In the genomic region with DNA sequence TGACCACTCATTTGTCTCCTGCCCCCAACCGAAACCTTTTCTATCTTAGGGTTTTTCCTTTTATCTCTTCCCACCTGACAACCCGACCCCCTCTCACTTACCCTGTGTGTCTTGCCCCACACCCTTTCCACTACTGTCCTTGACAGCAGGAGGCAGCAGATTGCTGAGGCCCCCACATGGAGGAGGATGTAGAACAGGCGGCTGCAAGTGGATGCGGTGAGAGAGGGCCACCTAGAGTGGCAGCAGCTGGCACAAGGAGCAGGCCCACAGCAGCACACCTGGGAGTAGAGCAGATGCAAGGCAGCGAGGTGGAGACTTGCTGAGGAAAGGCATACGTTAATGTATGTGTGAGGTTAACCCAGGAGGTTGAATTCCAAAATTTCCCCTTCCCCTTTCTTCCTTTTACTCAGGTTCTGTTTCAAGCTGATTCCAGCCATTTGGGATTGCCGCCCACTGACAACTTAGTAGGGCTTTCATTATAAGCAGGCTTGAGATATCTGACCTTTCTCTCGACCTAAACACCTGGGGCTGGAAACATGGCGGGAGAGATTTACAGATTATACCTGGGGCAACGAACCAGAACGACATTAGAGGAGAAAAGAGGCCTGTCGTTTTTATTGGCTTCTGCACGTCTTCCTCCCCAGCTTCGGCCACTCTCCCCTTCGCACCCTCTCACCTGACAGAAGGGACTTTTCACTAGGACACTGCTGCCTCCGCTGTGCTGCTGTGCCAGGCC, we compare ENCODE assay signal across 1 cellular context.
TF ChIP-seq lines count a peak whose summit lies in the region.

No MANE protein-coding gene starts in this region.

TF ChIP-seq in GM12878, 131 proteins besides CTCF, POLR2A, EP300 and RAD21 (continues in another document):
- TF ChIP-seq, protein P1, sequence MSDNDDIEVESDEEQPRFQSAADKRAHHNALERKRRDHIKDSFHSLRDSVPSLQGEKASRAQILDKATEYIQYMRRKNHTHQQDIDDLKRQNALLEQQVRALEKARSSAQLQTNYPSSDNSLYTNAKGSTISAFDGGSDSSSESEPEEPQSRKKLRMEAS (IDR thresholded peaks at IDR 0.05; ENCODE audit: low read depth, low read length) = no peak
- TF ChIP-seq, protein P2, sequence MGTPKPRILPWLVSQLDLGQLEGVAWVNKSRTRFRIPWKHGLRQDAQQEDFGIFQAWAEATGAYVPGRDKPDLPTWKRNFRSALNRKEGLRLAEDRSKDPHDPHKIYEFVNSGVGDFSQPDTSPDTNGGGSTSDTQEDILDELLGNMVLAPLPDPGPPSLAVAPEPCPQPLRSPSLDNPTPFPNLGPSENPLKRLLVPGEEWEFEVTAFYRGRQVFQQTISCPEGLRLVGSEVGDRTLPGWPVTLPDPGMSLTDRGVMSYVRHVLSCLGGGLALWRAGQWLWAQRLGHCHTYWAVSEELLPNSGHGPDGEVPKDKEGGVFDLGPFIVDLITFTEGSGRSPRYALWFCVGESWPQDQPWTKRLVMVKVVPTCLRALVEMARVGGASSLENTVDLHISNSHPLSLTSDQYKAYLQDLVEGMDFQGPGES (IDR thresholded peaks at IDR 0.05) = no peak
- no peak for TF ChIP-seq GABPA (IDR thresholded peaks at IDR 0.05; ENCODE audit: low read depth)
- TF ChIP-seq PAX5 (IDR thresholded peaks at IDR 0.05; ENCODE audit: borderline replicate concordance, low read depth, low read length) = 0 out of 2 replicates have a peak, but pooled peaks have one; percentile 6
- TF ChIP-seq, protein P3, sequence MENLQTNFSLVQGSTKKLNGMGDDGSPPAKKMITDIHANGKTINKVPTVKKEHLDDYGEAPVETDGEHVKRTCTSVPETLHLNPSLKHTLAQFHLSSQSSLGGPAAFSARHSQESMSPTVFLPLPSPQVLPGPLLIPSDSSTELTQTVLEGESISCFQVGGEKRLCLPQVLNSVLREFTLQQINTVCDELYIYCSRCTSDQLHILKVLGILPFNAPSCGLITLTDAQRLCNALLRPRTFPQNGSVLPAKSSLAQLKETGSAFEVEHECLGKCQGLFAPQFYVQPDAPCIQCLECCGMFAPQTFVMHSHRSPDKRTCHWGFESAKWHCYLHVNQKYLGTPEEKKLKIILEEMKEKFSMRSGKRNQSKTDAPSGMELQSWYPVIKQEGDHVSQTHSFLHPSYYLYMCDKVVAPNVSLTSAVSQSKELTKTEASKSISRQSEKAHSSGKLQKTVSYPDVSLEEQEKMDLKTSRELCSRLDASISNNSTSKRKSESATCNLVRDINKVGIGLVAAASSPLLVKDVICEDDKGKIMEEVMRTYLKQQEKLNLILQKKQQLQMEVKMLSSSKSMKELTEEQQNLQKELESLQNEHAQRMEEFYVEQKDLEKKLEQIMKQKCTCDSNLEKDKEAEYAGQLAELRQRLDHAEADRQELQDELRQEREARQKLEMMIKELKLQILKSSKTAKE (IDR thresholded peaks at IDR 0.05; ENCODE audit: low read depth, poor library complexity, severe bottlenecking) = no peak
- peak; percentile 43; the same call in 1 of the 2 replicates for TF ChIP-seq TCF3 (IDR thresholded peaks at IDR 0.05; ENCODE audit: borderline replicate concordance, insufficient read depth, low read depth, low read length)
- TF ChIP-seq, protein P4, sequence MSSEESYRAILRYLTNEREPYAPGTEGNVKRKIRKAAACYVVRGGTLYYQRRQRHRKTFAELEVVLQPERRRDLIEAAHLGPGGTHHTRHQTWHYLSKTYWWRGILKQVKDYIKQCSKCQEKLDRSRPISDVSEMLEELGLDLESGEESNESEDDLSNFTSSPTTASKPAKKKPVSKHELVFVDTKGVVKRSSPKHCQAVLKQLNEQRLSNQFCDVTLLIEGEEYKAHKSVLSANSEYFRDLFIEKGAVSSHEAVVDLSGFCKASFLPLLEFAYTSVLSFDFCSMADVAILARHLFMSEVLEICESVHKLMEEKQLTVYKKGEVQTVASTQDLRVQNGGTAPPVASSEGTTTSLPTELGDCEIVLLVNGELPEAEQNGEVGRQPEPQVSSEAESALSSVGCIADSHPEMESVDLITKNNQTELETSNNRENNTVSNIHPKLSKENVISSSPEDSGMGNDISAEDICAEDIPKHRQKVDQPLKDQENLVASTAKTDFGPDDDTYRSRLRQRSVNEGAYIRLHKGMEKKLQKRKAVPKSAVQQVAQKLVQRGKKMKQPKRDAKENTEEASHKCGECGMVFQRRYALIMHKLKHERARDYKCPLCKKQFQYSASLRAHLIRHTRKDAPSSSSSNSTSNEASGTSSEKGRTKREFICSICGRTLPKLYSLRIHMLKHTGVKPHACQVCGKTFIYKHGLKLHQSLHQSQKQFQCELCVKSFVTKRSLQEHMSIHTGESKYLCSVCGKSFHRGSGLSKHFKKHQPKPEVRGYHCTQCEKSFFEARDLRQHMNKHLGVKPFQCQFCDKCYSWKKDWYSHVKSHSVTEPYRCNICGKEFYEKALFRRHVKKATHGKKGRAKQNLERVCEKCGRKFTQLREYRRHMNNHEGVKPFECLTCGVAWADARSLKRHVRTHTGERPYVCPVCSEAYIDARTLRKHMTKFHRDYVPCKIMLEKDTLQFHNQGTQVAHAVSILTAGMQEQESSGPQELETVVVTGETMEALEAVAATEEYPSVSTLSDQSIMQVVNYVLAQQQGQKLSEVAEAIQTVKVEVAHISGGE (CRISPR knock-in tag; IDR thresholded peaks at IDR 0.05) = no peak
- TF ChIP-seq, protein P5, sequence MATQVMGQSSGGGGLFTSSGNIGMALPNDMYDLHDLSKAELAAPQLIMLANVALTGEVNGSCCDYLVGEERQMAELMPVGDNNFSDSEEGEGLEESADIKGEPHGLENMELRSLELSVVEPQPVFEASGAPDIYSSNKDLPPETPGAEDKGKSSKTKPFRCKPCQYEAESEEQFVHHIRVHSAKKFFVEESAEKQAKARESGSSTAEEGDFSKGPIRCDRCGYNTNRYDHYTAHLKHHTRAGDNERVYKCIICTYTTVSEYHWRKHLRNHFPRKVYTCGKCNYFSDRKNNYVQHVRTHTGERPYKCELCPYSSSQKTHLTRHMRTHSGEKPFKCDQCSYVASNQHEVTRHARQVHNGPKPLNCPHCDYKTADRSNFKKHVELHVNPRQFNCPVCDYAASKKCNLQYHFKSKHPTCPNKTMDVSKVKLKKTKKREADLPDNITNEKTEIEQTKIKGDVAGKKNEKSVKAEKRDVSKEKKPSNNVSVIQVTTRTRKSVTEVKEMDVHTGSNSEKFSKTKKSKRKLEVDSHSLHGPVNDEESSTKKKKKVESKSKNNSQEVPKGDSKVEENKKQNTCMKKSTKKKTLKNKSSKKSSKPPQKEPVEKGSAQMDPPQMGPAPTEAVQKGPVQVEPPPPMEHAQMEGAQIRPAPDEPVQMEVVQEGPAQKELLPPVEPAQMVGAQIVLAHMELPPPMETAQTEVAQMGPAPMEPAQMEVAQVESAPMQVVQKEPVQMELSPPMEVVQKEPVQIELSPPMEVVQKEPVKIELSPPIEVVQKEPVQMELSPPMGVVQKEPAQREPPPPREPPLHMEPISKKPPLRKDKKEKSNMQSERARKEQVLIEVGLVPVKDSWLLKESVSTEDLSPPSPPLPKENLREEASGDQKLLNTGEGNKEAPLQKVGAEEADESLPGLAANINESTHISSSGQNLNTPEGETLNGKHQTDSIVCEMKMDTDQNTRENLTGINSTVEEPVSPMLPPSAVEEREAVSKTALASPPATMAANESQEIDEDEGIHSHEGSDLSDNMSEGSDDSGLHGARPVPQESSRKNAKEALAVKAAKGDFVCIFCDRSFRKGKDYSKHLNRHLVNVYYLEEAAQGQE (IDR thresholded peaks at IDR 0.05; ENCODE audit: low read depth, low read length) = no peak
- peak; percentile 8 for TF ChIP-seq MEF2B (IDR thresholded peaks at IDR 0.05; ENCODE audit: partially characterized antibody, poor library complexity, severe bottlenecking)
- no peak for TF ChIP-seq PML (IDR thresholded peaks at IDR 0.05; ENCODE audit: low read length)
- no peak for TF ChIP-seq FOXK2 (IDR thresholded peaks at IDR 0.05)
- peak in 1 of 2 experiments; percentile 35; a peak in 1 of 4 replicates for TF ChIP-seq IKZF2 (IDR thresholded peaks at IDR 0.05)
- TF ChIP-seq NFXL1 (IDR thresholded peaks at IDR 0.05; ENCODE audit: borderline replicate concordance) = no peak
- TF ChIP-seq, protein P6, sequence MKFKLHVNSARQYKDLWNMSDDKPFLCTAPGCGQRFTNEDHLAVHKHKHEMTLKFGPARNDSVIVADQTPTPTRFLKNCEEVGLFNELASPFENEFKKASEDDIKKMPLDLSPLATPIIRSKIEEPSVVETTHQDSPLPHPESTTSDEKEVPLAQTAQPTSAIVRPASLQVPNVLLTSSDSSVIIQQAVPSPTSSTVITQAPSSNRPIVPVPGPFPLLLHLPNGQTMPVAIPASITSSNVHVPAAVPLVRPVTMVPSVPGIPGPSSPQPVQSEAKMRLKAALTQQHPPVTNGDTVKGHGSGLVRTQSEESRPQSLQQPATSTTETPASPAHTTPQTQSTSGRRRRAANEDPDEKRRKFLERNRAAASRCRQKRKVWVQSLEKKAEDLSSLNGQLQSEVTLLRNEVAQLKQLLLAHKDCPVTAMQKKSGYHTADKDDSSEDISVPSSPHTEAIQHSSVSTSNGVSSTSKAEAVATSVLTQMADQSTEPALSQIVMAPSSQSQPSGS (IDR thresholded peaks at IDR 0.05; ENCODE audit: low read length) = no peak
- 0 out of 2 replicates have a peak, but pooled peaks have one; percentile 12 for TF ChIP-seq BMI1 (IDR thresholded peaks at IDR 0.05; ENCODE audit: borderline replicate concordance)
- no peak; the same call in none of the 2 replicates for TF ChIP-seq POLR2AphosphoS2 (IDR thresholded peaks at IDR 0.05; ENCODE audit: low read depth, low read length)
- peak; percentile 51; the same call in 1 of the 2 replicates for TF ChIP-seq TCF12 (IDR thresholded peaks at IDR 0.05; ENCODE audit: low read depth, low read length)
- TF ChIP-seq CBX5 (IDR thresholded peaks at IDR 0.05; ENCODE audit: low read depth) = no peak
- no peak for TF ChIP-seq STAT3 (IDR thresholded peaks at IDR 0.05; ENCODE audit: low read depth, low read length)
- TF ChIP-seq RCOR1 (conservative IDR thresholded peaks at IDR 0.05; ENCODE audit: low read depth, low read length) = no peak
- no peak for TF ChIP-seq ZNF217 (IDR thresholded peaks at IDR 0.05)
- TF ChIP-seq ETV6 (conservative IDR thresholded peaks at IDR 0.05 in 1 of 2, IDR thresholded peaks at IDR 0.05 in 1 of 2; ENCODE audit: borderline replicate concordance in 1 of 2, low read depth in 1 of 2) = no peak
- 0 out of 2 replicates have a peak, but pooled peaks have one; percentile 9 for TF ChIP-seq MTA3 (IDR thresholded peaks at IDR 0.05; ENCODE audit: borderline replicate concordance, low read length)
- TF ChIP-seq, protein P7, sequence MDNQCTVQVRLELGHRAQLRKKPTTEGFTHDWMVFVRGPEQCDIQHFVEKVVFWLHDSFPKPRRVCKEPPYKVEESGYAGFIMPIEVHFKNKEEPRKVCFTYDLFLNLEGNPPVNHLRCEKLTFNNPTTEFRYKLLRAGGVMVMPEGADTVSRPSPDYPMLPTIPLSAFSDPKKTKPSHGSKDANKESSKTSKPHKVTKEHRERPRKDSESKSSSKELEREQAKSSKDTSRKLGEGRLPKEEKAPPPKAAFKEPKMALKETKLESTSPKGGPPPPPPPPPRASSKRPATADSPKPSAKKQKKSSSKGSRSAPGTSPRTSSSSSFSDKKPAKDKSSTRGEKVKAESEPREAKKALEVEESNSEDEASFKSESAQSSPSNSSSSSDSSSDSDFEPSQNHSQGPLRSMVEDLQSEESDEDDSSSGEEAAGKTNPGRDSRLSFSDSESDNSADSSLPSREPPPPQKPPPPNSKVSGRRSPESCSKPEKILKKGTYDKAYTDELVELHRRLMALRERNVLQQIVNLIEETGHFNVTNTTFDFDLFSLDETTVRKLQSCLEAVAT (IDR thresholded peaks at IDR 0.05) = no peak
- TF ChIP-seq, protein P8, sequence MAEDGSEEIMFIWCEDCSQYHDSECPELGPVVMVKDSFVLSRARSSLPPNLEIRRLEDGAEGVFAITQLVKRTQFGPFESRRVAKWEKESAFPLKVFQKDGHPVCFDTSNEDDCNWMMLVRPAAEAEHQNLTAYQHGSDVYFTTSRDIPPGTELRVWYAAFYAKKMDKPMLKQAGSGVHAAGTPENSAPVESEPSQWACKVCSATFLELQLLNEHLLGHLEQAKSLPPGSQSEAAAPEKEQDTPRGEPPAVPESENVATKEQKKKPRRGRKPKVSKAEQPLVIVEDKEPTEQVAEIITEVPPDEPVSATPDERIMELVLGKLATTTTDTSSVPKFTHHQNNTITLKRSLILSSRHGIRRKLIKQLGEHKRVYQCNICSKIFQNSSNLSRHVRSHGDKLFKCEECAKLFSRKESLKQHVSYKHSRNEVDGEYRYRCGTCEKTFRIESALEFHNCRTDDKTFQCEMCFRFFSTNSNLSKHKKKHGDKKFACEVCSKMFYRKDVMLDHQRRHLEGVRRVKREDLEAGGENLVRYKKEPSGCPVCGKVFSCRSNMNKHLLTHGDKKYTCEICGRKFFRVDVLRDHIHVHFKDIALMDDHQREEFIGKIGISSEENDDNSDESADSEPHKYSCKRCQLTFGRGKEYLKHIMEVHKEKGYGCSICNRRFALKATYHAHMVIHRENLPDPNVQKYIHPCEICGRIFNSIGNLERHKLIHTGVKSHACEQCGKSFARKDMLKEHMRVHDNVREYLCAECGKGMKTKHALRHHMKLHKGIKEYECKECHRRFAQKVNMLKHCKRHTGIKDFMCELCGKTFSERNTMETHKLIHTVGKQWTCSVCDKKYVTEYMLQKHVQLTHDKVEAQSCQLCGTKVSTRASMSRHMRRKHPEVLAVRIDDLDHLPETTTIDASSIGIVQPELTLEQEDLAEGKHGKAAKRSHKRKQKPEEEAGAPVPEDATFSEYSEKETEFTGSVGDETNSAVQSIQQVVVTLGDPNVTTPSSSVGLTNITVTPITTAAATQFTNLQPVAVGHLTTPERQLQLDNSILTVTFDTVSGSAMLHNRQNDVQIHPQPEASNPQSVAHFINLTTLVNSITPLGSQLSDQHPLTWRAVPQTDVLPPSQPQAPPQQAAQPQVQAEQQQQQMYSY (CRISPR knock-in tag; IDR thresholded peaks at IDR 0.05) = no peak
- TF ChIP-seq, protein P9, sequence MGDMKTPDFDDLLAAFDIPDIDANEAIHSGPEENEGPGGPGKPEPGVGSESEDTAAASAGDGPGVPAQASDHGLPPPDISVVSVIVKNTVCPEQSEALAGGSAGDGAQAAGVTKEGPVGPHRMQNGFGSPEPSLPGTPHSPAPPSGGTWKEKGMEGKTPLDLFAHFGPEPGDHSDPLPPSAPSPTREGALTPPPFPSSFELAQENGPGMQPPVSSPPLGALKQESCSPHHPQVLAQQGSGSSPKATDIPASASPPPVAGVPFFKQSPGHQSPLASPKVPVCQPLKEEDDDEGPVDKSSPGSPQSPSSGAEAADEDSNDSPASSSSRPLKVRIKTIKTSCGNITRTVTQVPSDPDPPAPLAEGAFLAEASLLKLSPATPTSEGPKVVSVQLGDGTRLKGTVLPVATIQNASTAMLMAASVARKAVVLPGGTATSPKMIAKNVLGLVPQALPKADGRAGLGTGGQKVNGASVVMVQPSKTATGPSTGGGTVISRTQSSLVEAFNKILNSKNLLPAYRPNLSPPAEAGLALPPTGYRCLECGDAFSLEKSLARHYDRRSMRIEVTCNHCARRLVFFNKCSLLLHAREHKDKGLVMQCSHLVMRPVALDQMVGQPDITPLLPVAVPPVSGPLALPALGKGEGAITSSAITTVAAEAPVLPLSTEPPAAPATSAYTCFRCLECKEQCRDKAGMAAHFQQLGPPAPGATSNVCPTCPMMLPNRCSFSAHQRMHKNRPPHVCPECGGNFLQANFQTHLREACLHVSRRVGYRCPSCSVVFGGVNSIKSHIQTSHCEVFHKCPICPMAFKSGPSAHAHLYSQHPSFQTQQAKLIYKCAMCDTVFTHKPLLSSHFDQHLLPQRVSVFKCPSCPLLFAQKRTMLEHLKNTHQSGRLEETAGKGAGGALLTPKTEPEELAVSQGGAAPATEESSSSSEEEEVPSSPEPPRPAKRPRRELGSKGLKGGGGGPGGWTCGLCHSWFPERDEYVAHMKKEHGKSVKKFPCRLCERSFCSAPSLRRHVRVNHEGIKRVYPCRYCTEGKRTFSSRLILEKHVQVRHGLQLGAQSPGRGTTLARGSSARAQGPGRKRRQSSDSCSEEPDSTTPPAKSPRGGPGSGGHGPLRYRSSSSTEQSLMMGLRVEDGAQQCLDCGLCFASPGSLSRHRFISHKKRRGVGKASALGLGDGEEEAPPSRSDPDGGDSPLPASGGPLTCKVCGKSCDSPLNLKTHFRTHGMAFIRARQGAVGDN (IDR thresholded peaks at IDR 0.05) = 0 out of 2 replicates have a peak, but pooled peaks have one; percentile 26
- TF ChIP-seq SMAD5 (IDR thresholded peaks at IDR 0.05; ENCODE audit: low read depth) = peak; percentile 6; the same call in 1 of the 2 replicates
- no peak for TF ChIP-seq CHD1 (IDR thresholded peaks at IDR 0.05; ENCODE audit: low read depth, low read length)
- TF ChIP-seq TCF7 (IDR thresholded peaks at IDR 0.05; ENCODE audit: borderline replicate concordance) = no peak
